ENCODE assay signal across 17 cellular contexts in the genomic region with DNA sequence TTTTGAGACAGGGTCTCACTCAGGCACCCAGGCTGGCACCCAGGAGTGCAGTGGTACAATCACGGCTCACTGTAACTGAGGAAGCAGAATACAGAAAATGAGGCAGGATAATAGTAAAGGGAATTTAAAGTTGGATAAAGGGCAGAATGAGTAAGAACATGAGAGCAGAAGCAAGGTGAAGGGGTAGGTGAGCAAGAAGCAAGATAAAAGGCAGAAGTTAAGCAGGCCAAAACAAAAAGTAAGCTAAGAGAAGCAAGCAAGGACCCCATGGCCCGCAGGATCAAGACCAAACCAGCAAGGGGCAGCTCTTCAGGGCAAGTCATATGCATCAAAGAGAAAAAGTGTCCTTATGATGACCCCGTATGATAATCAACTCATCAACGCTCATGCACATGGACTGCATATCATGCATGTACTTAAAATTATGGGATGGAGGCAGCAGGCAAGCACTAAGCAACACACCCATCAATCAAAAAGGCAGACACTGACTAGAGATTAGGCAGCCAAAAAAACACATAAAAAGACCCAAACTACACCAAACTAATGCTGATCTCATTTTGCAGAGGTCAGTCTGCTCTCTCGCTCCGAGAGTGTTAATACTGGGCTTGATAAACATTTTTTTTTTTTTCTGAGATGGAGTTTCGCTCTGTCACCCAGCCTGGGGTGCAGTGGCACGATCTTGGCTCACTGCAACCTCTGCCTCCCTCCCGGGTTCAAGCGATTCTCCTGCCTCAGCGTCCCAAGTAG. TPM values are rescaled to one million over a fixed set of nuclear protein-coding genes. Genes with fewer than 3 reads are reported as not detected.
A peak's percentile ranks its signal among the peaks of the same experiment; 100 is the strongest.
DNase-seq lines count a peak whose midpoint lies in the region; ATAC-seq and TF ChIP-seq lines count a peak whose summit lies in the region.
"Had no signal": no experiment of that assay in that cellular context is flagged by ENCODE, and none has a peak within 500 bp of the region (broad histone marks: within the 10 kb centered on the region; RNA-seq: fewer than 3 reads in every experiment).

No MANE protein-coding gene starts in this region.

- no peak overlapping the region for H2BK15ac ChIP-seq in mesenchymal stem cell (ENCODE audit: low read depth, poor library complexity, severe bottlenecking)

- peaks cover 25% of the 10 kb centered on the region for H3K79me1 ChIP-seq in mesenchymal stem cell (replicated peaks; ENCODE audit: low read length, poor library complexity, severe bottlenecking)

- DNase-seq in GM23338 (ENCODE audit: low spot score) (no peak), mesothelial cell of epicardium (ENCODE audit: low spot score in 2 of 2, unreplicated experiment in 2 of 2) (no peak), tibial artery (no peak), mesenchymal stem cell (no peak), Right ventricle myocardium superior (no peak), NCI-H146 (lab: John Stamatoyannopoulos, UW) (no peak)
- DNase-seq: HCEC 1CT, NCI-H1417 treated with DMSO at 0.1 percent for 48 hours, NCI-H1930, NCI-H226, NCI-H524, SW 1271 had no signal

- H3K4me2 ChIP-seq in GM23338: no peak overlapping the region
- no peak overlapping the region for H3K4me2 ChIP-seq in mesenchymal stem cell (ENCODE audit: low read length, poor library complexity, severe bottlenecking)
- H3K4me2 ChIP-seq: KMS-11 had no signal

- no peak overlapping the region for H2BK120ac ChIP-seq in mesenchymal stem cell (ENCODE audit: low read depth, low read length)

- no peak overlapping the region for H3K4me3 ChIP-seq in GM23338
- H3K4me3 ChIP-seq in tibial artery: no peak overlapping the region
- no peak overlapping the region for H3K4me3 ChIP-seq in mesenchymal stem cell (ENCODE audit: insufficient read depth in 1 of 2, low read depth in 1 of 2, low read length in 2 of 2)

- H3K9me3 ChIP-seq in tibial artery (no peaks in the 10 kb centered on the region), mesenchymal stem cell (ENCODE audit: control insufficient read depth, low read length) (no peaks in the 10 kb centered on the region)

- H2AFZ ChIP-seq in GM23338: no peak overlapping the region
- H2AFZ ChIP-seq in mesenchymal stem cell (ENCODE audit: low read depth, low read length): no peak overlapping the region

- H3K27me3 Mint-ChIP-seq in GM23338 (ENCODE audit: insufficient read depth, low read depth, poor library complexity) (peaks cover 8% of the 10 kb centered on the region), IgD-negative memory B cell (no peaks in the 10 kb centered on the region), mesothelial cell of epicardium (ENCODE audit: low read depth) (no peaks in the 10 kb centered on the region)

- H3K4ac ChIP-seq in mesenchymal stem cell (ENCODE audit: low read depth in 1 of 2, low read length in 2 of 2): no peak overlapping the region

- 97% methylated on average over 11 of the region's 11 CpGs for WGBS in mesenchymal stem cell

- peaks cover 3% of the 10 kb centered on the region; the same call in 1 of the 2 replicates for H3K9me2 ChIP-seq in GM23338 (ENCODE audit: insufficient read depth)

- H3K14ac ChIP-seq in mesenchymal stem cell (ENCODE audit: low read length in 2 of 2): no peak overlapping the region

- peaks cover 16% of the 10 kb centered on the region for H3K9me3 Mint-ChIP-seq in GM23338
- no peaks in the 10 kb centered on the region for H3K9me3 Mint-ChIP-seq in IgD-negative memory B cell
- peaks cover 4% of the 10 kb centered on the region for H3K9me3 Mint-ChIP-seq in mesothelial cell of epicardium

- H3K9ac ChIP-seq in mesenchymal stem cell (ENCODE audit: low read length): no peak overlapping the region
- H3K9ac ChIP-seq: KMS-11 had no signal

- H2BK5ac ChIP-seq in mesenchymal stem cell (ENCODE audit: low read depth, low read length, poor library complexity, severe bottlenecking): no peak overlapping the region

- H3K4me3 Mint-ChIP-seq in GM23338: no peak overlapping the region
- no peak overlapping the region for H3K4me3 Mint-ChIP-seq in IgD-negative memory B cell
- H3K4me3 Mint-ChIP-seq in mesothelial cell of epicardium: no peak overlapping the region

- no peak overlapping the region for H2BK12ac ChIP-seq in mesenchymal stem cell (ENCODE audit: low read length in 2 of 2)

- H3K27me3 ChIP-seq in GM23338 (ENCODE audit: insufficient read depth) (no peaks in the 10 kb centered on the region), tibial artery (no peaks in the 10 kb centered on the region), mesenchymal stem cell (ENCODE audit: control insufficient read depth in 1 of 2, insufficient read depth in 1 of 2, low read length in 2 of 2) (no peaks in the 10 kb centered on the region)

- no peak overlapping the region for H3K18ac ChIP-seq in mesenchymal stem cell (ENCODE audit: low read depth in 1 of 2, low read length in 2 of 2)

- no peak overlapping the region for H2AK5ac ChIP-seq in mesenchymal stem cell (ENCODE audit: low read length, severe bottlenecking)

- TF ChIP-seq CTCF in GM23338 (conservative IDR thresholded peaks at IDR 0.05; ENCODE audit: low read depth in 2 of 2) (no peak), VCaP (conservative IDR thresholded peaks at IDR 0.05) (no peak), mesothelial cell of epicardium (IDR thresholded peaks at IDR 0.05; ENCODE audit: unreplicated experiment) (no peak), tibial artery (IDR thresholded peaks at IDR 0.05) (no peak)

- H4K91ac ChIP-seq in mesenchymal stem cell (ENCODE audit: low read length): no peak overlapping the region

- no peak overlapping the region for H3K23ac ChIP-seq in mesenchymal stem cell (ENCODE audit: low read length in 2 of 2)

- H3F3A ChIP-seq in GM23338 (replicated peaks; ENCODE audit: low read depth): 0 out of 2 replicates have a peak, but pooled peaks cover 4% of the 10 kb centered on the region

- H3K79me2 ChIP-seq in GM23338 (replicated peaks; ENCODE audit: insufficient read depth): peaks cover 87% of the 10 kb centered on the region

- intact Hi-C loops in tibial artery (cut with DNase I; ENCODE audit: low total_unique reads) (no loop called here), Right ventricle myocardium superior (cut with DNase I) (no loop called here)

- H3K36me3 Mint-ChIP-seq in GM23338 (ENCODE audit: low read depth) (peaks cover 39% of the 10 kb centered on the region), IgD-negative memory B cell (peaks cover 8% of the 10 kb centered on the region), mesothelial cell of epicardium (peaks cover 12% of the 10 kb centered on the region)

- no peak overlapping the region for H4K8ac ChIP-seq in mesenchymal stem cell (ENCODE audit: low read length)

- H3K4me1 Mint-ChIP-seq in GM23338: peaks cover 22% of the 10 kb centered on the region
- peaks cover 5 to 6% (median 6%) of the 10 kb centered on the region in 3 donors for H3K4me1 Mint-ChIP-seq in IgD-negative memory B cell
- peaks cover 11% of the 10 kb centered on the region for H3K4me1 Mint-ChIP-seq in mesothelial cell of epicardium

- ATAC-seq in GM23338: peak; percentile 54
- no peak for ATAC-seq in Right ventricle myocardium superior (ENCODE audit: poor library complexity)

- H4K20me1 ChIP-seq in GM23338 (replicated peaks; ENCODE audit: insufficient read depth): no peaks in the 10 kb centered on the region; the same call in 1 of the 2 replicates

- H3K4me1 ChIP-seq in GM23338 (ENCODE audit: insufficient read depth): peaks cover 6% of the 10 kb centered on the region; the same call in 1 of the 2 replicates
- no peaks in the 10 kb centered on the region for H3K4me1 ChIP-seq in tibial artery
- no peaks in the 10 kb centered on the region for H3K4me1 ChIP-seq in mesenchymal stem cell (ENCODE audit: control insufficient read depth, insufficient read depth, low read depth, low read length)

- H3K27ac Mint-ChIP-seq in GM23338 (peak overlapping the region; percentile 13; the same call in 1 of the 2 replicates), IgD-negative memory B cell (peak overlapping the region in 2 of 3 donors; percentile 28 to 67), mesothelial cell of epicardium (peak overlapping the region; percentile 75)

- H3K27ac ChIP-seq in GM23338 (ENCODE audit: low read depth) (0 out of 2 replicates have a peak overlapping the region, but pooled peaks have one; percentile 19), VCaP (peak overlapping the region; percentile 33), tibial artery (no peak overlapping the region), mesenchymal stem cell (ENCODE audit: low read length, poor library complexity, severe bottlenecking) (no peak overlapping the region)
- H3K27ac ChIP-seq: C4-2B, KMS-11 had no signal

- H3K36me3 ChIP-seq in GM23338 (ENCODE audit: insufficient read depth) (no peaks in the 10 kb centered on the region), tibial artery (peaks cover 0 to 4% (median 0%) of the 10 kb centered on the region in 3 donors), mesenchymal stem cell (ENCODE audit: control insufficient read depth in 1 of 2, insufficient read depth in 2 of 2, low read depth in 1 of 2, low read length in 2 of 2) (no peaks in the 10 kb centered on the region)

RNA-seq across cellular contexts. Expression of gene TIMELESS, which starts 11.6 kb away (rescaled TPM):
- total RNA-seq in GM23338 (2014; rRNA removed; shearing (Covaris generic)): 54.3 and 54.8 TPM in 2 replicates
- polyA plus RNA-seq in GM23338 (2016; fragmentation: Nextera tagmentation; extraction: Ambion mirVana) (22.7 and 28.7 TPM in 2 replicates), IgD-negative memory B cell (14.3 TPM)
- total RNA-seq in mesothelial cell of epicardium (26.3 to 27.9 TPM (median 27.6 TPM) in 3 replicates), Right ventricle myocardium superior (2.7 TPM)
- polyA plus RNA-seq in mesenchymal stem cell (2013, experiment 1 of 2): 5.6 TPM
- polyA plus RNA-seq in mesenchymal stem cell (2013, experiment 2 of 2): 5.3 TPM

RNA-seq across cellular contexts. Expression of gene MIP, which starts 16.9 kb away (rescaled TPM):
- total RNA-seq in GM23338 (2014; rRNA removed; shearing (Covaris generic)): not detected in 2 replicates
- polyA plus RNA-seq in GM23338 (2016; fragmentation: Nextera tagmentation; extraction: Ambion mirVana): 0.29 and 0.47 TPM in 2 replicates
- polyA plus RNA-seq in IgD-negative memory B cell: not detected
- not detected in 3 replicates for total RNA-seq in mesothelial cell of epicardium
- 0.04 TPM for polyA plus RNA-seq in mesenchymal stem cell (2013, experiment 1 of 2)
- polyA plus RNA-seq in mesenchymal stem cell (2013, experiment 2 of 2): 0.04 TPM
- not detected for total RNA-seq in Right ventricle myocardium superior
- total RNA-seq: SK-MEL-5 had no signal

RNA-seq across cellular contexts. Expression of gene SPRYD4, which starts 30.8 kb away (rescaled TPM):
- 2.6 and 3.1 TPM in 2 replicates for total RNA-seq in GM23338 (2014; rRNA removed; shearing (Covaris generic))
- polyA plus RNA-seq in GM23338 (2016; fragmentation: Nextera tagmentation; extraction: Ambion mirVana) (2.1 and 2.3 TPM in 2 replicates), IgD-negative memory B cell (1.3 TPM)
- total RNA-seq in mesothelial cell of epicardium (5.7 to 6.0 TPM (median 5.7 TPM) in 3 replicates), Right ventricle myocardium superior (2.9 TPM)
- 1.1 TPM for polyA plus RNA-seq in mesenchymal stem cell (2013, experiment 1 of 2)
- 1.1 TPM for polyA plus RNA-seq in mesenchymal stem cell (2013, experiment 2 of 2)

RNA-seq across cellular contexts. Expression of gene GLS2, which starts 50.4 kb away (rescaled TPM):
- 24.5 and 31.6 TPM in 2 replicates for total RNA-seq in GM23338 (2014; rRNA removed; shearing (Covaris generic))
- polyA plus RNA-seq in GM23338 (2016; fragmentation: Nextera tagmentation; extraction: Ambion mirVana) (11.2 and 12.2 TPM in 2 replicates), IgD-negative memory B cell (3.8 TPM)
- total RNA-seq in mesothelial cell of epicardium (2.2 to 2.9 TPM (median 2.9 TPM) in 3 replicates), Right ventricle myocardium superior (0.40 TPM)
- not detected for polyA plus RNA-seq in mesenchymal stem cell (2013, experiment 1 of 2)
- not detected for polyA plus RNA-seq in mesenchymal stem cell (2013, experiment 2 of 2)
- total RNA-seq: SK-MEL-5 had no signal

Comparison
In these comparisons a context has a peak if more than half of its experiments do, and no peak if none do; other contexts are left out.
1. H3K27ac ChIP-seq: peak in GM23338 (single experiment) and VCaP (single experiment); none in tibial artery (0 of 2) and mesenchymal stem cell (single experiment).
2. H3K27ac Mint-ChIP-seq: peak in every context shown above with its lines; median percentile 75 in mesothelial cell of epicardium; 48 in IgD-negative memory B cell; 13 in GM23338.